Comparison of ENCODE assay signal across 17 cellular contexts in the genomic region with DNA sequence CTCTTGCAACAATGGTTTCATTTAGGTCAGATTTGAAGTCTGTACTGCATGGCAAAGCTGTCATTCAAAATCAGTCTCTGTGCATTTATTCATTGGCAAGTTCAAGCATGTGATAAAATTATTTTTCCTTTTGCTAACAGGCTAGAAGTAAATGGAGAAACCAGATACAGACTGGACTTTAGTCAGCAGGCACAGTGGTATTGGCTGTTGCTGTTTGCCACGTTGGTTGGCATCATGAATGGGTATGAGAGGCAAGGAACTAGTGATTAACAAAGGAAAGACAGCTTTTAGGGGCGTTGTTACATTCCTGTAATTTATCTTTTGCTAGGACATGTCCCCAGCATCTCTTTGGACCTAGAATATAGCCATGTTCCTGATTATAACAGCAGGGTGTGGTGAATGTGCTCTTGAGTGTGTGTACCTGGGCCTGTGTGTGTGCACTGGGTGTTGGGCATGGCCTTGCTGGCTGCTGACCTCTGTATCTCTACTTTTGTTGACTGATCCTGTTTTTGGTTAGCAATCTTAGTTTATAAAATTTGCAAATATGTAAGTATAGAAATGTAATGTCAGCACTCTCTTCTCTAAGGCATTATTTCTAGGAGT.
"Had no signal": no experiment of that assay in that cellular context is flagged by ENCODE, and none has a peak within 500 bp of the region (broad histone marks: within the 10 kb centered on the region; RNA-seq: fewer than 3 reads in every experiment).

No MANE protein-coding gene starts in this region.

- H3K27me3 Mint-ChIP-seq: activated CD4-positive, alpha-beta T cell treated with anti-CD3 and anti-CD28 coated beads, Interleukin-2, amount 10 ng/mL, durations not matched to agents 7 days and 5 days; activated naive CD8-positive, alpha-beta T cell treated with anti-CD3 and anti-CD28 coated beads, Interleukin-2, amount 10 ng/mL, durations not matched to agents 7 days and 5 days; dendritic cell treated with granulocyte-macrophage colony-stimulating factor and Interleukin-4, amounts not matched to agents 40 ng/mL and 50 ng/mL, for 4 days had no signal

- H3K36me3 ChIP-seq: brain microvascular endothelial cell, gastroesophageal sphincter, heart right ventricle, tibial artery had no signal

- DNase-seq: activated CD4-positive, alpha-beta T cell treated with anti-CD3 and anti-CD28 coated beads, Interleukin-2, amount 10 ng/mL, durations not matched to agents 7 days and 5 days; activated CD8-positive, alpha-beta memory T cell treated with anti-CD3 and anti-CD28 coated beads for 24 hours; activated naive CD4-positive, alpha-beta T cell; activated naive CD8-positive, alpha-beta T cell treated with anti-CD3 and anti-CD28 coated beads, Interleukin-2, amount 10 ng/mL, durations not matched to agents 7 days and 5 days; brain microvascular endothelial cell; effector memory CD4-positive, alpha-beta T cell; heart right ventricle; left ventricle myocardium superior; mesendoderm; nephron progenitor cell; occipital lobe; tibial artery had no signal

- H3K36me3 Mint-ChIP-seq: activated naive CD8-positive, alpha-beta T cell treated with anti-CD3 and anti-CD28 coated beads, Interleukin-2, amount 10 ng/mL, durations not matched to agents 7 days and 5 days; stimulated activated effector memory CD8-positive, alpha-beta T cell treated with anti-CD3 and anti-CD28 coated beads, Interleukin-12 subunit alpha, Interleukin-12 subunit beta, amount 100 ng/mL, for 72 hours had no signal

- H3K27ac Mint-ChIP-seq: activated CD4-positive, alpha-beta T cell treated with anti-CD3 and anti-CD28 coated beads, Interleukin-2, amount 10 ng/mL, durations not matched to agents 7 days and 5 days; activated naive CD8-positive, alpha-beta T cell treated with anti-CD3 and anti-CD28 coated beads, Interleukin-2, amount 10 ng/mL, durations not matched to agents 7 days and 5 days; activated T-helper 1 cell treated with anti-CD3 and anti-CD28 coated beads, Interleukin-12 subunit alpha, Interleukin-12 subunit beta, Interleukin-2, Interleukin-4 antibody, amounts not matched to agents 30 ng/mL and 10 ng/mL and 1 ng/mL, durations not matched to agents 14 hours and 24 hours and 36 hours; dendritic cell treated with granulocyte-macrophage colony-stimulating factor and Interleukin-4, amounts not matched to agents 40 ng/mL and 50 ng/mL, for 4 days; stimulated activated effector memory CD8-positive, alpha-beta T cell treated with anti-CD3 and anti-CD28 coated beads, Interleukin-12 subunit alpha, Interleukin-12 subunit beta, amount 100 ng/mL, for 72 hours had no signal

- H3K27me3 ChIP-seq: brain microvascular endothelial cell, gastroesophageal sphincter, heart right ventricle, tibial artery had no signal

- H3K4me1 Mint-ChIP-seq: stimulated activated effector memory CD8-positive, alpha-beta T cell treated with anti-CD3 and anti-CD28 coated beads, Interleukin-12 subunit alpha, Interleukin-12 subunit beta, amount 100 ng/mL, for 72 hours had no signal

- H3K4me3 ChIP-seq: gastroesophageal sphincter, heart right ventricle, tibial artery had no signal

- H3K9me3 ChIP-seq: gastroesophageal sphincter, heart right ventricle, tibial artery had no signal

- H3K9me3 Mint-ChIP-seq: activated CD4-positive, alpha-beta T cell treated with anti-CD3 and anti-CD28 coated beads, Interleukin-2, amount 10 ng/mL, durations not matched to agents 7 days and 5 days; activated naive CD8-positive, alpha-beta T cell treated with anti-CD3 and anti-CD28 coated beads, Interleukin-2, amount 10 ng/mL, durations not matched to agents 7 days and 5 days; activated T-helper 1 cell treated with anti-CD3 and anti-CD28 coated beads, Interleukin-12 subunit alpha, Interleukin-12 subunit beta, Interleukin-2, Interleukin-4 antibody, amounts not matched to agents 30 ng/mL and 10 ng/mL and 1 ng/mL, durations not matched to agents 14 hours and 24 hours and 36 hours; dendritic cell treated with granulocyte-macrophage colony-stimulating factor and Interleukin-4, amounts not matched to agents 40 ng/mL and 50 ng/mL, for 4 days; stimulated activated effector memory CD8-positive, alpha-beta T cell treated with anti-CD3 and anti-CD28 coated beads, Interleukin-12 subunit alpha, Interleukin-12 subunit beta, amount 100 ng/mL, for 72 hours had no signal

- ATAC-seq: gastroesophageal sphincter; heart right ventricle; left ventricle myocardium superior; stimulated activated effector memory CD8-positive, alpha-beta T cell treated with anti-CD3 and anti-CD28 coated beads, Interleukin-12 subunit alpha, Interleukin-12 subunit beta, amount 100 ng/mL, for 72 hours had no signal

- H3K4me3 Mint-ChIP-seq: activated CD4-positive, alpha-beta T cell treated with anti-CD3 and anti-CD28 coated beads, Interleukin-2, amount 10 ng/mL, durations not matched to agents 7 days and 5 days; activated naive CD8-positive, alpha-beta T cell treated with anti-CD3 and anti-CD28 coated beads, Interleukin-2, amount 10 ng/mL, durations not matched to agents 7 days and 5 days; activated T-helper 1 cell treated with anti-CD3 and anti-CD28 coated beads, Interleukin-12 subunit alpha, Interleukin-12 subunit beta, Interleukin-2, Interleukin-4 antibody, amounts not matched to agents 30 ng/mL and 10 ng/mL and 1 ng/mL, durations not matched to agents 14 hours and 24 hours and 36 hours; dendritic cell treated with granulocyte-macrophage colony-stimulating factor and Interleukin-4, amounts not matched to agents 40 ng/mL and 50 ng/mL, for 4 days; nephron progenitor cell; stimulated activated effector memory CD8-positive, alpha-beta T cell treated with anti-CD3 and anti-CD28 coated beads, Interleukin-12 subunit alpha, Interleukin-12 subunit beta, amount 100 ng/mL, for 72 hours had no signal

- H3K27ac ChIP-seq: brain microvascular endothelial cell, gastroesophageal sphincter, heart right ventricle, tibial artery had no signal

- FAIRE-seq: urothelium cell line had no signal
